In genomic region chr4:120525106-120525505, GRCh38 we compare ENCODE assay signal across 8 cellular contexts.
"Had no signal": no experiment of that assay in that cellular context is flagged by ENCODE, and none has a peak within 500 bp of the region (broad histone marks: within the 10 kb centered on the region; RNA-seq: fewer than 3 reads in every experiment).

No MANE protein-coding gene starts in this region.

- H3K27ac Mint-ChIP-seq: HFFc6, IgD-negative memory B cell had no signal

- H3K36me3 ChIP-seq: HAP-1 had no signal

- H3K4me1 ChIP-seq: HAP-1 had no signal

- H3K9ac ChIP-seq: GM23248, KMS-11 had no signal

- DNase-seq: GM23248, H7, HFFc6 had no signal

- H3K27me3 Mint-ChIP-seq: IgD-negative memory B cell had no signal

- H3K4me3 Mint-ChIP-seq: HFFc6, IgD-negative memory B cell had no signal

- H3K4me2 ChIP-seq: KMS-11 had no signal

- H3K9me3 Mint-ChIP-seq: HFFc6 had no signal

- H2AFZ ChIP-seq: GM23248 had no signal

- H3K4me3 ChIP-seq: GM23248, HAP-1 had no signal

- ATAC-seq: HCT116 had no signal

- H3K36me3 Mint-ChIP-seq: IgD-negative memory B cell had no signal

- H3K4me1 Mint-ChIP-seq: IgD-negative memory B cell had no signal

- H3K27ac ChIP-seq: GM23248, HL-60, KMS-11 had no signal

- H3K9me3 ChIP-seq: HAP-1 had no signal
